ENCODE assay signal across 24 cellular contexts in genomic region chr4:101921370-101921769, GRCh38.
"Had no signal": no experiment of that assay in that cellular context is flagged by ENCODE, and none has a peak within 500 bp of the region (broad histone marks: within the 10 kb centered on the region; RNA-seq: fewer than 3 reads in every experiment).

No MANE protein-coding gene starts in this region.

- FAIRE-seq: endothelial cell of umbilical vein had no signal

- H3K4me2 ChIP-seq: hepatocyte had no signal

- H3K36me3 ChIP-seq: left ventricle myocardium inferior, lower lobe of right lung, right atrium auricular region, sigmoid colon, tibial artery, upper lobe of left lung, uterus had no signal

- H3K4me1 ChIP-seq: left ventricle myocardium inferior, lower lobe of right lung, right atrium auricular region, sigmoid colon, tibial artery, upper lobe of left lung, uterus had no signal

- H3K4me1 Mint-ChIP-seq: endodermal cell; naive thymus-derived CD4-positive, alpha-beta T cell; nephron progenitor cell had no signal

- H3K27ac Mint-ChIP-seq: endodermal cell; nephron progenitor cell; stimulated activated naive CD8-positive, alpha-beta T cell treated with anti-CD3 and anti-CD28 coated beads, Interleukin-15, Interleukin-2, amounts not matched to agents 100 ng/mL and 50 ng/mL, for 24 hours had no signal

- H3K4me3 ChIP-seq: coronary artery, hepatocyte, left ventricle myocardium inferior, lower lobe of right lung, right atrium auricular region, sigmoid colon, skin epidermis, tibial artery, upper lobe of left lung, uterus had no signal

- DNase-seq: effector CD4-positive, alpha-beta T cell; endodermal cell; erythroblast; foreskin melanocyte; head of caudate nucleus; kidney; left cardiac atrium; left ventricle myocardium inferior; lower lobe of right lung; mesendoderm; naive thymus-derived CD4-positive, alpha-beta T cell; nephron progenitor cell; posterior cingulate gyrus; sigmoid colon; stimulated activated CD4-positive, alpha-beta T cell treated with anti-CD3 and anti-CD28 coated beads, Interleukin-12 subunit alpha, Interleukin-12 subunit beta, amount 100 ng/mL, for 4 hours; tibial artery; upper lobe of left lung; uterus had no signal

- H3K9me3 ChIP-seq: left ventricle myocardium inferior, lower lobe of right lung, right atrium auricular region, sigmoid colon, tibial artery, upper lobe of left lung, uterus had no signal

- H2AFZ ChIP-seq: hepatocyte had no signal

- H3K9me3 Mint-ChIP-seq: endodermal cell; nephron progenitor cell; stimulated activated naive CD8-positive, alpha-beta T cell treated with anti-CD3 and anti-CD28 coated beads, Interleukin-15, Interleukin-2, amounts not matched to agents 100 ng/mL and 50 ng/mL, for 24 hours had no signal

- H3K36me3 Mint-ChIP-seq: naive thymus-derived CD4-positive, alpha-beta T cell had no signal

- H3K4me3 Mint-ChIP-seq: endodermal cell; naive thymus-derived CD4-positive, alpha-beta T cell; nephron progenitor cell; stimulated activated naive CD8-positive, alpha-beta T cell treated with anti-CD3 and anti-CD28 coated beads, Interleukin-15, Interleukin-2, amounts not matched to agents 100 ng/mL and 50 ng/mL, for 24 hours had no signal

- H3K79me2 ChIP-seq: hepatocyte had no signal

- H3K27me3 ChIP-seq: hepatocyte, right atrium auricular region, sigmoid colon, tibial artery, upper lobe of left lung, uterus had no signal

- H3K27me3 Mint-ChIP-seq: stimulated activated naive CD8-positive, alpha-beta T cell treated with anti-CD3 and anti-CD28 coated beads, Interleukin-15, Interleukin-2, amounts not matched to agents 100 ng/mL and 50 ng/mL, for 24 hours had no signal

- H3K27ac ChIP-seq: coronary artery, hepatocyte, left ventricle myocardium inferior, lower lobe of right lung, right atrium auricular region, sigmoid colon, skin epidermis, tibial artery, upper lobe of left lung, uterus had no signal

- ATAC-seq: left cardiac atrium; lower lobe of right lung; naive thymus-derived CD4-positive, alpha-beta T cell had no signal
